Comparison of ENCODE assay signal across 8 cellular contexts in the genomic region with DNA sequence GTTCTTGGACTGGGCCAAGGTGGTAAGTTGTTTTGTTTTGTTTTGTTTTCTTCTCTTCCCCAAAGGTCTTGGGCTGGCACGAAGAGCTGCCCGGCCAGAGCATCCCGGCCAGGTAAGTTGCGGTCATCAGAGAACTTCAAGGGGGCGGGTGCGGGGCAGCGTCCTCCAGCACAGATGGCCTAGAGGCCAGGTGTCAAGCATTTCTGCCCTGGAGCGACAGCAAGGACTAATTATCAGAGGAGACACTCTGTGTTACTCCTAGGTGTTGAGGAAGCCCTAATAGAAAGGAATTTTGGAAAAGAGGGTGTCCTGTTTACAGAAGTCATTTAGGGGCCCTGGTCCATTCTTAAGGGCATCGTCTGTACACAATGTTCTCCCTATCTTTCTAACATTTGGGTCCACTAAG. TPM values are rescaled to one million over a fixed set of nuclear protein-coding genes. Genes with fewer than 3 reads are reported as not detected.
DNase-seq lines count a peak whose midpoint lies in the region; ATAC-seq and TF ChIP-seq lines count a peak whose summit lies in the region.

No MANE protein-coding gene starts in this region.

- H3K36me3 Mint-ChIP-seq in stimulated activated naive CD8-positive, alpha-beta T cell treated with anti-CD3 and anti-CD28 coated beads, Interleukin-15, Interleukin-2, amounts not matched to agents 100 ng/mL and 50 ng/mL, for 24 hours (ENCODE audit: low read depth), result no peaks in the 10 kb centered on the region
- H3K36me3 Mint-ChIP-seq in mesothelial cell of epicardium, result peaks cover 5% of the 10 kb centered on the region

- BruUV-seq in mammary epithelial cell (replicated peaks; lab: Mats Ljungman, UMichigan), result no TSS peak

- H3K4me3 ChIP-seq in mammary epithelial cell (replicated peaks in 1 of 3; ENCODE audit: insufficient read depth in 1 of 3, low read depth in 2 of 3, low read length in 3 of 3) (peak overlapping the region; percentile 76 to 88 (median 78)), aorta (ENCODE audit: low read length in 2 of 2) (peak overlapping the region; percentile 59 to 83)

- H3K27me3 ChIP-seq in mammary epithelial cell (ENCODE audit: insufficient read depth, low read length) (no peaks in the 10 kb centered on the region), aorta (ENCODE audit: control insufficient read depth in 1 of 2, insufficient read depth in 2 of 2, low read length in 1 of 2) (no peaks in the 10 kb centered on the region)

- H3K9ac ChIP-seq in mammary epithelial cell (ENCODE audit: insufficient read depth, low read length), result peak overlapping the region; percentile 92

- dilution Hi-C loops in mammary epithelial cell (cut with HindIII; ENCODE audit: low sequenced_read_pairs), result no loop called here

- no peak overlapping the region for H3K27ac Mint-ChIP-seq in stimulated activated naive CD8-positive, alpha-beta T cell treated with anti-CD3 and anti-CD28 coated beads, Interleukin-15, Interleukin-2, amounts not matched to agents 100 ng/mL and 50 ng/mL, for 24 hours
- H3K27ac Mint-ChIP-seq in mesothelial cell of epicardium, result peak overlapping the region; percentile 94

- intact Hi-C loops in mammary epithelial cell (cut with micrococcal nuclease), result loop anchor here (1.0 kb wide), 1 partner anchor 108 kb away; no protein-coding TSS in a partner anchor
- intact Hi-C loops in aorta (cut with DNase I), result no loop called here
- intact Hi-C loops in posterior vena cava (cut with DNase I), result no loop called here

- H3K27ac ChIP-seq in mammary epithelial cell (ENCODE audit: insufficient read depth, low read depth, low read length) (peak overlapping the region; percentile 95), aorta (ENCODE audit: low read depth in 1 of 2, low read length in 2 of 2) (no peak overlapping the region)

- peaks cover 25% of the 10 kb centered on the region for H3K4me1 Mint-ChIP-seq in stimulated activated naive CD8-positive, alpha-beta T cell treated with anti-CD3 and anti-CD28 coated beads, Interleukin-15, Interleukin-2, amounts not matched to agents 100 ng/mL and 50 ng/mL, for 24 hours (ENCODE audit: low read depth)
- H3K4me1 Mint-ChIP-seq in mesothelial cell of epicardium, result peaks cover 45% of the 10 kb centered on the region

- peak overlapping the region; percentile 67 for H3K4me3 Mint-ChIP-seq in stimulated activated naive CD8-positive, alpha-beta T cell treated with anti-CD3 and anti-CD28 coated beads, Interleukin-15, Interleukin-2, amounts not matched to agents 100 ng/mL and 50 ng/mL, for 24 hours
- H3K4me3 Mint-ChIP-seq in mesothelial cell of epicardium, result peak overlapping the region; percentile 91

- peaks cover 62% of the 10 kb centered on the region for H3K79me2 ChIP-seq in mammary epithelial cell (ENCODE audit: insufficient read depth, low read length)

- CTCF ChIA-PET in mammary epithelial cell (lab: Charles Lee; ENCODE audit: low non-redundant PET), result interaction anchor here (0.6 kb wide), 1 partner anchor 353 kb away, joined by 5 read pairs; no protein-coding TSS in a partner anchor

- TF ChIP-seq CTCF in mammary epithelial cell (conservative IDR thresholded peaks at IDR 0.05 in 1 of 2, IDR thresholded peaks at IDR 0.05 in 1 of 2; ENCODE audit: extremely low read depth in 1 of 2, insufficient read depth in 1 of 2, low read depth in 1 of 2, low read length in 2 of 2) (no peak), mesothelial cell of epicardium (IDR thresholded peaks at IDR 0.05; ENCODE audit: unreplicated experiment) (no peak)

- H3K9me3 ChIP-seq in mammary epithelial cell (replicated peaks; ENCODE audit: insufficient read depth, low read length), result no peaks in the 10 kb centered on the region
- no peaks in the 10 kb centered on the region for H3K9me3 ChIP-seq in aorta (ENCODE audit: control insufficient read depth, low read length)

- peak overlapping the region; percentile 22 for H2AFZ ChIP-seq in mammary epithelial cell (ENCODE audit: low read depth, low read length)

- peaks cover 61% of the 10 kb centered on the region for H3K27me3 Mint-ChIP-seq in stimulated activated naive CD8-positive, alpha-beta T cell treated with anti-CD3 and anti-CD28 coated beads, Interleukin-15, Interleukin-2, amounts not matched to agents 100 ng/mL and 50 ng/mL, for 24 hours
- no peaks in the 10 kb centered on the region for H3K27me3 Mint-ChIP-seq in mesothelial cell of epicardium (ENCODE audit: low read depth)

- H3K36me3 ChIP-seq in mammary epithelial cell (ENCODE audit: insufficient read depth, low read length) (peaks cover 2% of the 10 kb centered on the region), aorta (ENCODE audit: control insufficient read depth in 1 of 2, insufficient read depth in 2 of 2, low read length in 1 of 2) (no peaks in the 10 kb centered on the region)

- H3K4me1 ChIP-seq in mammary epithelial cell (ENCODE audit: insufficient read depth, low read length) (peaks cover 36% of the 10 kb centered on the region), aorta (ENCODE audit: control insufficient read depth in 1 of 2, insufficient read depth in 2 of 2, low read length in 2 of 2) (no peaks in the 10 kb centered on the region)

- ATAC-seq in stimulated activated naive CD8-positive, alpha-beta T cell treated with anti-CD3 and anti-CD28 coated beads, Interleukin-15, Interleukin-2, amounts not matched to agents 100 U/mL and 50 U/mL, for 24 hours, result no peak
- ATAC-seq in aorta (ENCODE audit: low FRiP score) (no peak), GM21528 (IDR thresholded peaks at IDR 0.05; ENCODE audit: low FRiP score, unreplicated experiment) (no peak)

- peak overlapping the region; percentile 87 for H3K4me2 ChIP-seq in mammary epithelial cell (ENCODE audit: insufficient read depth, low read depth, low read length)

- no peak for DNase-seq in stimulated activated naive CD8-positive, alpha-beta T cell treated with anti-CD3 and anti-CD28 coated beads, Interleukin-15, Interleukin-2, amounts not matched to agents 100 U/mL and 50 U/mL, for 24 hours
- DNase-seq in mammary epithelial cell (peak; percentile 58), mesothelial cell of epicardium (ENCODE audit: low spot score in 2 of 2, unreplicated experiment in 2 of 2) (no peak), aorta (no peak), posterior vena cava (ENCODE audit: low spot score) (no peak)
- no peak for DNase-seq in effector CD4-positive, alpha-beta T cell

- in situ Hi-C loops in mammary epithelial cell (cut with MboI; ENCODE audit: low sequenced_read_pairs in 2 of 2), result no loop called here

- H3K9me3 Mint-ChIP-seq in stimulated activated naive CD8-positive, alpha-beta T cell treated with anti-CD3 and anti-CD28 coated beads, Interleukin-15, Interleukin-2, amounts not matched to agents 100 ng/mL and 50 ng/mL, for 24 hours, result no peaks in the 10 kb centered on the region
- no peaks in the 10 kb centered on the region for H3K9me3 Mint-ChIP-seq in mesothelial cell of epicardium

- no peaks in the 10 kb centered on the region for H4K20me1 ChIP-seq in mammary epithelial cell (ENCODE audit: insufficient read depth, low read length)

- 1% methylated on average over 7 of the region's 9 CpGs for WGBS in mammary epithelial cell (ENCODE audit: low coverage, missing lambda C conversion rate)
- 48 to 51% methylated on average over 9 of the region's 9 CpGs for WGBS in aorta, 2 donors

RNA-seq across cellular contexts. Expression of a gene that starts 1.2 kb away (rescaled TPM):
- 100 to 1,000 TPM in 1 of 2 donors, 10 to 100 TPM in 1; 41.9 to 221 TPM for total RNA-seq in mammary epithelial cell
- 32.3 TPM for polyA plus RNA-seq in mammary epithelial cell
- 48.6 TPM for polyA minus RNA-seq in mammary epithelial cell
- total RNA-seq in mesothelial cell of epicardium, result 15.3 to 15.6 TPM (median 15.3 TPM) in 3 replicates
- 10 to 100 TPM; 12.0 to 24.7 TPM for total RNA-seq in aorta
- 1 to 10 TPM in 1 of 2 donors, under 1 TPM in 1; 0.63 to 1.1 TPM for polyA plus RNA-seq in aorta
- total RNA-seq in posterior vena cava, result 10 to 100 TPM; 12.8 to 13.6 TPM
